ENCODE assay signal across 20 cellular contexts in the genomic region with DNA sequence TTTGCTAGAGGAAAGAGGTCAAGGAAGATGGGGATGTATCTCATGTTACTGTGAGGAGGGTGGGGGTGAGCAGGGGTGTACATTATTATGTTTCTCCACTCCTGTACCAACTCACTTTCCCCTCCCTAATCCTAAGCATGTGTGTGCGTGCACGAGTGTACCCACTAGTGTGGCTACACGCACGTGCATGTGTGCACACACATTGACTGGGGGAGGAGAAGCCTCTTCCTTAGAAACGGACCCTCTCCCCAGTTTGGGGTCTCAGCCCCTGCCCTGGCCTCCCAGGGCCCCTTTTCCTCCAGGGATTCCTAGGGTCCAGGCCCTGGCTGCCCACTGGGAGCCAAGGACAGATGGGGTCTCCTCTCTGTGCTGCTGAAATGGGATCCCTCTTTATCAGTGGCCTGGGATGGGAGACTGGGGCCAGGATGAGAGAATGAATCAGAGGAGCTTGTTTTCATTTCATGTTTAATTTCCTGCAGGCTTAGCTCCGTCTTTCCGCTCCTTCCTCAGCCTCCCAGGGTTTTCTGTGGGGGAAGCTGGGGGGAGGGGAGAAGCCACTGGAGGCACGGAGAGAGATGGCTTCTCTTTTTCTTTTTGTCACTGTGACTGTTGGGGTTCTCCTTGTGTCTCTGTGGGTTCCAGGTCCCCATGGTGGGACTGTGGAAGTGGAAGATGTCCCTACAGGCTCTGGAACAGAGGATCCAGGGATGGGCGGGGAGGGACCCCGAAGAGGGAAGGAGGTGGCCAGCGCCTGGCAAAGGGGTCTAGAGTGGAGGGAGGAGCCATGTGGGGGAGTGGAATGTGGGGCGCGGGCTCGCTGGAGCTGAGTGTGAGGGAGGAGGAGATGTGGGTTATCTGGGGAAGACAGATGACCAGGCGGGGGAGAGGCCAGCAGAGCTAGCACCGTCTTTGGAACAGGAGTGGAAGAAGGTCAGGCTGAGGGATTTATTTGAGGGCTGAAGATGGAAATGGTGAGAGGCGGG. TPM values are rescaled to one million over a fixed set of nuclear protein-coding genes. Genes with fewer than 3 reads are reported as not detected.
DNase-seq lines count a peak whose midpoint lies in the region; ATAC-seq and TF ChIP-seq lines count a peak whose summit lies in the region.
"Had no signal": no experiment of that assay in that cellular context is flagged by ENCODE, and none has a peak within 500 bp of the region (broad histone marks: within the 10 kb centered on the region; RNA-seq: fewer than 3 reads in every experiment).

No MANE protein-coding gene starts in this region.

- H3K27me3 Mint-ChIP-seq in MCF 10A (ENCODE audit: insufficient read depth, unreplicated experiment), result no peaks in the 10 kb centered on the region

- DNase-seq in AG09319 (ENCODE audit: extremely low read depth, low read depth) (peak; percentile 15), SJCRH30 (peak; percentile 96), fibroblast of mammary gland (ENCODE audit: low read depth) (peak; percentile 41), omental fat pad (ENCODE audit: low spot score) (no peak), MCF 10A (ENCODE audit: unreplicated experiment) (no peak), amniotic stem cell (lab: John Stamatoyannopoulos, UW) (no peak)
- DNase-seq: effector CD4-positive, alpha-beta T cell; GF-D8; glutamatergic neuron; NCI-H1417 treated with DMSO at 0.1 percent for 48 hours; NCI-H526; stimulated activated CD4-positive, alpha-beta T cell treated with anti-CD3 and anti-CD28 coated beads, Interleukin-4, amount 100 ng/mL, for 1 hour; stimulated activated naive B cell treated with anti-CD40 and anti-IgM and Interleukin-4, amounts not matched to agents 10 μg/mL and 1 μg/mL and 100 μg/mL, for 72 hours; T-helper 9 cell had no signal

- POLR2A ChIA-PET in MCF 10A (lab: Yijun Ruan, JAX), result interaction anchor here (0.6 kb wide), 1 partner anchor 55 kb away, joined by 3 read pairs; no protein-coding TSS in a partner anchor

- H3K4me3 ChIP-seq in SJCRH30 (peak overlapping the region; percentile 57), fibroblast of mammary gland (ENCODE audit: control insufficient read depth, low read depth, low read length) (no peak overlapping the region)

- no peaks in the 10 kb centered on the region for H3K4me1 Mint-ChIP-seq in MCF 10A (ENCODE audit: insufficient read depth, unreplicated experiment)
- H3K4me1 Mint-ChIP-seq: stimulated activated naive B cell treated with anti-CD40 and anti-IgM and Interleukin-4, amounts not matched to agents 10 μg/mL and 1 μg/mL and 100 μg/mL, for 72 hours had no signal

- H3K27ac ChIP-seq in SJCRH30, result peak overlapping the region; percentile 98
- H3K27ac ChIP-seq: C4-2B, parathyroid adenoma had no signal

- peak; percentile 63 for ATAC-seq in omental fat pad (ENCODE audit: low FRiP score)
- ATAC-seq in GM19463 (IDR thresholded peaks at IDR 0.05; ENCODE audit: unreplicated experiment), result no peak
- ATAC-seq in HG03571 (IDR thresholded peaks at IDR 0.05; ENCODE audit: unreplicated experiment), result no peak
- ATAC-seq: HCT116; stimulated activated naive B cell treated with anti-CD40 and anti-IgM and Interleukin-4, amounts not matched to agents 10 μg/mL and 1 μg/mL and 100 μg/mL, for 72 hours had no signal

- H3K36me3 Mint-ChIP-seq in MCF 10A (ENCODE audit: insufficient read depth, unreplicated experiment), result no peaks in the 10 kb centered on the region
- H3K36me3 Mint-ChIP-seq: stimulated activated naive B cell treated with anti-CD40 and anti-IgM and Interleukin-4, amounts not matched to agents 10 μg/mL and 1 μg/mL and 100 μg/mL, for 72 hours had no signal

- CTCF ChIA-PET in MCF 10A (lab: Yijun Ruan, JAX), result interaction anchor here (0.7 to 4.3 kb wide), 4 partner anchors 17 to 729 kb away, joined by 3 to 14 read pairs (median 3); no protein-coding TSS in a partner anchor

- no peak overlapping the region for H3K27ac Mint-ChIP-seq in MCF 10A (ENCODE audit: low read depth, unreplicated experiment)
- H3K27ac Mint-ChIP-seq: stimulated activated naive B cell treated with anti-CD40 and anti-IgM and Interleukin-4, amounts not matched to agents 10 μg/mL and 1 μg/mL and 100 μg/mL, for 72 hours had no signal

- no peaks in the 10 kb centered on the region for H3K36me3 ChIP-seq in SJCRH30

- no peak for TF ChIP-seq CTCF in AG09319 (IDR thresholded peaks at IDR 0.05; ENCODE audit: low read depth, low read length)
- no peak for TF ChIP-seq CTCF in fibroblast of mammary gland (conservative IDR thresholded peaks at IDR 0.05; ENCODE audit: control insufficient read depth, insufficient read depth, low read depth, low read length)
- TF ChIP-seq CTCF in omental fat pad (IDR thresholded peaks at IDR 0.05), result no peak
- no peak for TF ChIP-seq CTCF in MCF 10A (IDR thresholded peaks at IDR 0.05; ENCODE audit: unreplicated experiment)

- intact Hi-C loops in MCF 10A (cut with micrococcal nuclease), result no loop called here

- H3K9me3 Mint-ChIP-seq in MCF 10A (ENCODE audit: unreplicated experiment), result no peaks in the 10 kb centered on the region
- H3K9me3 Mint-ChIP-seq: stimulated activated naive B cell treated with anti-CD40 and anti-IgM and Interleukin-4, amounts not matched to agents 10 μg/mL and 1 μg/mL and 100 μg/mL, for 72 hours had no signal

- no peak overlapping the region for H3K4me3 Mint-ChIP-seq in MCF 10A (ENCODE audit: unreplicated experiment)
- H3K4me3 Mint-ChIP-seq: stimulated activated naive B cell treated with anti-CD40 and anti-IgM and Interleukin-4, amounts not matched to agents 10 μg/mL and 1 μg/mL and 100 μg/mL, for 72 hours had no signal

- no peaks in the 10 kb centered on the region for H3K9me3 ChIP-seq in SJCRH30 (replicated peaks)

- no TSS peak for BruUV-seq in MCF 10A (replicated peaks; lab: Mats Ljungman, UMichigan)

- peaks cover 30% of the 10 kb centered on the region for H3K4me1 ChIP-seq in SJCRH30
- H3K4me1 ChIP-seq: parathyroid adenoma had no signal

- H3K27me3 ChIP-seq in SJCRH30, result no peaks in the 10 kb centered on the region

RNA-seq across cellular contexts. Expression of a gene that starts 40.3 kb away (rescaled TPM):
- 1.1 and 1.4 TPM in 2 replicates for total RNA-seq in SJCRH30 (2014; rRNA removed; shearing (Covaris generic))
- total RNA-seq in omental fat pad (under 1 TPM in 3 of 4 donors, not detected in 1; 0.09 to 0.32 (median 0.13) TPM), MCF 10A (2022) (not detected in 2 replicates)
- total RNA-seq: liver had no signal

Comparison
In these comparisons a context has a peak if more than half of its experiments do, and no peak if none do; other contexts are left out.
1. DNase-seq: peak in AG09319 (single experiment), SJCRH30 (2 of 2) and fibroblast of mammary gland (single experiment); none in omental fat pad (single experiment), MCF 10A (single experiment) and amniotic stem cell (single experiment).